1 cellular context compared by ENCODE assay signal in genomic region chr20:62301773-62302340, GRCh38.
A peak's percentile ranks its signal among the peaks of the same experiment; 100 is the strongest.
TF ChIP-seq lines count a peak whose summit lies in the region.

No MANE protein-coding gene starts in this region.

TF ChIP-seq in HepG2, 621 proteins besides CTCF, POLR2A, EP300 and RAD21 (continued from another document and continues in another):
- TF ChIP-seq ZBTB37 (CRISPR knock-in tag; IDR thresholded peaks at IDR 0.05) (peak; percentile 48; the same call in 1 of the 2 replicates), ZNF816 (CRISPR knock-in tag; IDR thresholded peaks at IDR 0.05; ENCODE audit: borderline replicate concordance) (peak; percentile 58; the same call in 1 of the 2 replicates), ZNF788 (CRISPR knock-in tag; IDR thresholded peaks at IDR 0.05; ENCODE audit: borderline replicate concordance) (peak; percentile 94; the same call in 1 of the 2 replicates), AGO2 (optimal IDR thresholded peaks at IDR 0.05; ENCODE audit: low read depth, low read length) (no peak), SOX13 (IDR thresholded peaks at IDR 0.05) (peak; percentile 54; the same call in 1 of the 2 replicates), SOX13 (CRISPR knock-in tag; conservative IDR thresholded peaks at IDR 0.05 in 1 of 2, IDR thresholded peaks at IDR 0.05 in 1 of 2) (peak in 1 of 2 experiments; percentile 82; a peak in 2 of 4 replicates), ZNF260 (CRISPR knock-in tag; IDR thresholded peaks at IDR 0.05; ENCODE audit: borderline replicate concordance, low read depth) (no peak), ZNF605 (CRISPR knock-in tag; IDR thresholded peaks at IDR 0.05) (peak; percentile 49; the same call in 1 of the 2 replicates), DNMT3B (CRISPR knock-in tag; conservative IDR thresholded peaks at IDR 0.05) (no peak), MLLT10 (CRISPR knock-in tag; IDR thresholded peaks at IDR 0.05) (no peak), FOXM1 (CRISPR knock-in tag; IDR thresholded peaks at IDR 0.05) (peak; percentile 38; the same call in 1 of the 2 replicates), HOXA7 (CRISPR knock-in tag; IDR thresholded peaks at IDR 0.05) (no peak), HMGA1 (CRISPR knock-in tag; conservative IDR thresholded peaks at IDR 0.05) (no peak), JARID2 (CRISPR knock-in tag; IDR thresholded peaks at IDR 0.05; ENCODE audit: insufficient replicate concordance) (no peak), ZNF329 (CRISPR knock-in tag; IDR thresholded peaks at IDR 0.05; ENCODE audit: low read depth) (peak; percentile 61; the same call in 1 of the 2 replicates), ZNF639 (CRISPR knock-in tag; conservative IDR thresholded peaks at IDR 0.05) (peak; percentile 82), IKZF4 (CRISPR knock-in tag; IDR thresholded peaks at IDR 0.05; ENCODE audit: borderline replicate concordance, low read depth, not compliant biosample characterization) (peak; percentile 79), PAWR (CRISPR knock-in tag; IDR thresholded peaks at IDR 0.05; ENCODE audit: borderline replicate concordance) (peak; percentile 92; the same call in 1 of the 2 replicates), TBL1XR1 (IDR thresholded peaks at IDR 0.05; ENCODE audit: borderline replicate concordance, low read length, partially characterized antibody) (no peak), KDM5A (IDR thresholded peaks at IDR 0.05; ENCODE audit: borderline replicate concordance, low read length) (no peak), SMAD3 (CRISPR knock-in tag; IDR thresholded peaks at IDR 0.05) (peak; percentile 94), ZNF562 (CRISPR knock-in tag; IDR thresholded peaks at IDR 0.05; ENCODE audit: borderline replicate concordance) (no peak), RAD51 (IDR thresholded peaks at IDR 0.05; ENCODE audit: borderline replicate concordance) (no peak), ZNF512 (CRISPR knock-in tag; IDR thresholded peaks at IDR 0.05) (no peak), SRF (IDR thresholded peaks at IDR 0.05; ENCODE audit: low read depth, low read length) (no peak), ZSCAN5A (CRISPR knock-in tag; IDR thresholded peaks at IDR 0.05; ENCODE audit: borderline replicate concordance) (peak; percentile 14; the same call in 1 of the 2 replicates), ATF7 (IDR thresholded peaks at IDR 0.05) (no peak), ATF7 (CRISPR knock-in tag; IDR thresholded peaks at IDR 0.05) (0 out of 2 replicates have a peak, but pooled peaks have one; percentile 49), ZNF761 (CRISPR knock-in tag; conservative IDR thresholded peaks at IDR 0.05) (no peak), GATA4 (IDR thresholded peaks at IDR 0.05; ENCODE audit: borderline replicate concordance, low read depth) (no peak), CBX5 (CRISPR knock-in tag; IDR thresholded peaks at IDR 0.05; ENCODE audit: borderline replicate concordance) (peak; percentile 99), KLF9 (CRISPR knock-in tag; IDR thresholded peaks at IDR 0.05; ENCODE audit: low read depth) (peak; percentile 95)
- TF ChIP-seq, protein P1, sequence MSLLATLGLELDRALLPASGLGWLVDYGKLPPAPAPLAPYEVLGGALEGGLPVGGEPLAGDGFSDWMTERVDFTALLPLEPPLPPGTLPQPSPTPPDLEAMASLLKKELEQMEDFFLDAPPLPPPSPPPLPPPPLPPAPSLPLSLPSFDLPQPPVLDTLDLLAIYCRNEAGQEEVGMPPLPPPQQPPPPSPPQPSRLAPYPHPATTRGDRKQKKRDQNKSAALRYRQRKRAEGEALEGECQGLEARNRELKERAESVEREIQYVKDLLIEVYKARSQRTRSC (CRISPR knock-in tag; IDR thresholded peaks at IDR 0.05; ENCODE audit: low read depth) = no peak
- TF ChIP-seq, protein P2, sequence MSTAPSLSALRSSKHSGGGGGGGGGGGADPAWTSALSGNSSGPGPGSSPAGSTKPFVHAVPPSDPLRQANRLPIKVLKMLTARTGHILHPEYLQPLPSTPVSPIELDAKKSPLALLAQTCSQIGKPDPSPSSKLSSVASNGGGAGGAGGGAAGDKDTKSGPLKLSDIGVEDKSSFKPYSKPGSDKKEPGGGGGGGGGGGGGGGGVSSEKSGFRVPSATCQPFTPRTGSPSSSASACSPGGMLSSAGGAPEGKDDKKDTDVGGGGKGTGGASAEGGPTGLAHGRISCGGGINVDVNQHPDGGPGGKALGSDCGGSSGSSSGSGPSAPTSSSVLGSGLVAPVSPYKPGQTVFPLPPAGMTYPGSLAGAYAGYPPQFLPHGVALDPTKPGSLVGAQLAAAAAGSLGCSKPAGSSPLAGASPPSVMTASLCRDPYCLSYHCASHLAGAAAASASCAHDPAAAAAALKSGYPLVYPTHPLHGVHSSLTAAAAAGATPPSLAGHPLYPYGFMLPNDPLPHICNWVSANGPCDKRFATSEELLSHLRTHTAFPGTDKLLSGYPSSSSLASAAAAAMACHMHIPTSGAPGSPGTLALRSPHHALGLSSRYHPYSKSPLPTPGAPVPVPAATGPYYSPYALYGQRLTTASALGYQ (CRISPR knock-in tag; IDR thresholded peaks at IDR 0.05) = peak; percentile 81; the same call in 1 of the 2 replicates
- TF ChIP-seq, protein P3, sequence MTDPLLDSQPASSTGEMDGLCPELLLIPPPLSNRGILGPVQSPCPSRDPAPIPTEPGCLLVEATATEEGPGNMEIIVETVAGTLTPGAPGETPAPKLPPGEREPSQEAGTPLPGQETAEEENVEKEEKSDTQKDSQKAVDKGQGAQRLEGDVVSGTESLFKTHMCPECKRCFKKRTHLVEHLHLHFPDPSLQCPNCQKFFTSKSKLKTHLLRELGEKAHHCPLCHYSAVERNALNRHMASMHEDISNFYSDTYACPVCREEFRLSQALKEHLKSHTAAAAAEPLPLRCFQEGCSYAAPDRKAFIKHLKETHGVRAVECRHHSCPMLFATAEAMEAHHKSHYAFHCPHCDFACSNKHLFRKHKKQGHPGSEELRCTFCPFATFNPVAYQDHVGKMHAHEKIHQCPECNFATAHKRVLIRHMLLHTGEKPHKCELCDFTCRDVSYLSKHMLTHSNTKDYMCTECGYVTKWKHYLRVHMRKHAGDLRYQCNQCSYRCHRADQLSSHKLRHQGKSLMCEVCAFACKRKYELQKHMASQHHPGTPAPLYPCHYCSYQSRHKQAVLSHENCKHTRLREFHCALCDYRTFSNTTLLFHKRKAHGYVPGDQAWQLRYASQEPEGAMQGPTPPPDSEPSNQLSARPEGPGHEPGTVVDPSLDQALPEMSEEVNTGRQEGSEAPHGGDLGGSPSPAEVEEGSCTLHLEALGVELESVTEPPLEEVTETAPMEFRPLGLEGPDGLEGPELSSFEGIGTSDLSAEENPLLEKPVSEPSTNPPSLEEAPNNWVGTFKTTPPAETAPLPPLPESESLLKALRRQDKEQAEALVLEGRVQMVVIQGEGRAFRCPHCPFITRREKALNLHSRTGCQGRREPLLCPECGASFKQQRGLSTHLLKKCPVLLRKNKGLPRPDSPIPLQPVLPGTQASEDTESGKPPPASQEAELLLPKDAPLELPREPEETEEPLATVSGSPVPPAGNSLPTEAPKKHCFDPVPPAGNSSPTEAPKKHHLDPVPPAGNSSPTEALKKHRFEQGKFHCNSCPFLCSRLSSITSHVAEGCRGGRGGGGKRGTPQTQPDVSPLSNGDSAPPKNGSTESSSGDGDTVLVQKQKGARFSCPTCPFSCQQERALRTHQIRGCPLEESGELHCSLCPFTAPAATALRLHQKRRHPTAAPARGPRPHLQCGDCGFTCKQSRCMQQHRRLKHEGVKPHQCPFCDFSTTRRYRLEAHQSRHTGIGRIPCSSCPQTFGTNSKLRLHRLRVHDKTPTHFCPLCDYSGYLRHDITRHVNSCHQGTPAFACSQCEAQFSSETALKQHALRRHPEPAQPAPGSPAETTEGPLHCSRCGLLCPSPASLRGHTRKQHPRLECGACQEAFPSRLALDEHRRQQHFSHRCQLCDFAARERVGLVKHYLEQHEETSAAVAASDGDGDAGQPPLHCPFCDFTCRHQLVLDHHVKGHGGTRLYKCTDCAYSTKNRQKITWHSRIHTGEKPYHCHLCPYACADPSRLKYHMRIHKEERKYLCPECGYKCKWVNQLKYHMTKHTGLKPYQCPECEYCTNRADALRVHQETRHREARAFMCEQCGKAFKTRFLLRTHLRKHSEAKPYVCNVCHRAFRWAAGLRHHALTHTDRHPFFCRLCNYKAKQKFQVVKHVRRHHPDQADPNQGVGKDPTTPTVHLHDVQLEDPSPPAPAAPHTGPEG (CRISPR knock-in tag; IDR thresholded peaks at IDR 0.05) = no peak
- TF ChIP-seq, protein P4, sequence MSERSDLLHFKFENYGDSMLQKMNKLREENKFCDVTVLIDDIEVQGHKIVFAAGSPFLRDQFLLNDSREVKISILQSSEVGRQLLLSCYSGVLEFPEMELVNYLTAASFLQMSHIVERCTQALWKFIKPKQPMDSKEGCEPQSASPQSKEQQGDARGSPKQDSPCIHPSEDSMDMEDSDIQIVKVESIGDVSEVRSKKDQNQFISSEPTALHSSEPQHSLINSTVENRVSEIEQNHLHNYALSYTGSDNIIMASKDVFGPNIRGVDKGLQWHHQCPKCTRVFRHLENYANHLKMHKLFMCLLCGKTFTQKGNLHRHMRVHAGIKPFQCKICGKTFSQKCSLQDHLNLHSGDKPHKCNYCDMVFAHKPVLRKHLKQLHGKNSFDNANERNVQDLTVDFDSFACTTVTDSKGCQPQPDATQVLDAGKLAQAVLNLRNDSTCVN (CRISPR knock-in tag; IDR thresholded peaks at IDR 0.05; ENCODE audit: borderline replicate concordance) = peak; percentile 34; the same call in 1 of the 2 replicates
- TF ChIP-seq, protein P5, sequence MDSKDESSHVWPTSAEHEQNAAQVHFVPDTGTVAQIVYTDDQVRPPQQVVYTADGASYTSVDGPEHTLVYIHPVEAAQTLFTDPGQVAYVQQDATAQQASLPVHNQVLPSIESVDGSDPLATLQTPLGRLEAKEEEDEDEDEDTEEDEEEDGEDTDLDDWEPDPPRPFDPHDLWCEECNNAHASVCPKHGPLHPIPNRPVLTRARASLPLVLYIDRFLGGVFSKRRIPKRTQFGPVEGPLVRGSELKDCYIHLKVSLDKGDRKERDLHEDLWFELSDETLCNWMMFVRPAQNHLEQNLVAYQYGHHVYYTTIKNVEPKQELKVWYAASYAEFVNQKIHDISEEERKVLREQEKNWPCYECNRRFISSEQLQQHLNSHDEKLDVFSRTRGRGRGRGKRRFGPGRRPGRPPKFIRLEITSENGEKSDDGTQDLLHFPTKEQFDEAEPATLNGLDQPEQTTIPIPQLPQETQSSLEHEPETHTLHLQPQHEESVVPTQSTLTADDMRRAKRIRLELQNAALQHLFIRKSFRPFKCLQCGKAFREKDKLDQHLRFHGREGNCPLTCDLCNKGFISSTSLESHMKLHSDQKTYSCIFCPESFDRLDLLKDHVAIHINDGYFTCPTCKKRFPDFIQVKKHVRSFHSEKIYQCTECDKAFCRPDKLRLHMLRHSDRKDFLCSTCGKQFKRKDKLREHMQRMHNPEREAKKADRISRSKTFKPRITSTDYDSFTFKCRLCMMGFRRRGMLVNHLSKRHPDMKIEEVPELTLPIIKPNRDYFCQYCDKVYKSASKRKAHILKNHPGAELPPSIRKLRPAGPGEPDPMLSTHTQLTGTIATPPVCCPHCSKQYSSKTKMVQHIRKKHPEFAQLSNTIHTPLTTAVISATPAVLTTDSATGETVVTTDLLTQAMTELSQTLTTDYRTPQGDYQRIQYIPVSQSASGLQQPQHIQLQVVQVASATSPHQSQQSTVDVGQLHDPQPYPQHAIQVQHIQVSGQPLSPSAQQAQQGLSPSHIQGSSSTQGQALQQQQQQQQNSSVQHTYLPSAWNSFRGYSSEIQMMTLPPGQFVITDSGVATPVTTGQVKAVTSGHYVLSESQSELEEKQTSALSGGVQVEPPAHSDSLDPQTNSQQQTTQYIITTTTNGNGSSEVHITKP (CRISPR knock-in tag; IDR thresholded peaks at IDR 0.05; ENCODE audit: low read depth) = peak; percentile 94
